Comparison of ENCODE assay signal across 14 cellular contexts in the genomic region with DNA sequence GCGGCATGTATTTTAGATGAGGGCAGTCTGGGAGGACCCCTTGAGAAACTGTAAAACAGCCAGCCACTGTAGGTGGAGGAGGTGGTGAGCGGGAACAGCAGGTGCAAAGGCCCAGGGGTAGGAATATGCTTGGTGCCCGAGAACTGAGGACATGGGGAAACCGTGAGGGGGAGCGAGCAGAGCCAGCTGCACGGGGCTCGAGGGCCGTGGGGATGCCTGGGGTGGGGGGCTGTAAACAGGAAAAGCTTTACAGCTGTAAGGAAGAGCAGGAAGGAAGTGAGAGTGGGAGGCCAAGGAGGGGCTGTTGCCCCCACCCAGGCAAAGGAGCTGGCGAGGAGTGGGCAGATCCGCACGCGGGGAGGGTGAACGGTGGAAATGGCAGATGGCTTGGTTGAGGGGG. TPM values are rescaled to one million over a fixed set of nuclear protein-coding genes. Genes with fewer than 3 reads are reported as not detected.
DNase-seq lines count a peak whose midpoint lies in the region; ATAC-seq and TF ChIP-seq lines count a peak whose summit lies in the region.
"Had no signal": no experiment of that assay in that cellular context is flagged by ENCODE, and none has a peak within 500 bp of the region (broad histone marks: within the 10 kb centered on the region; RNA-seq: fewer than 3 reads in every experiment).

No MANE protein-coding gene starts in this region.

- BruUV-seq in A673 (replicated peaks; lab: Mats Ljungman, UMichigan) = no TSS peak

- ATAC-seq in natural killer cell treated with Interleukin-12 subunit alpha and Interleukin-12 subunit beta and Interleukin-15 and Interleukin-18, amount 100 ng/mL, for 72 hours = no peak
- ATAC-seq in GM19324 (IDR thresholded peaks at IDR 0.05; ENCODE audit: low FRiP score, unreplicated experiment) = no peak
- ATAC-seq in GM21515 (IDR thresholded peaks at IDR 0.05; ENCODE audit: unreplicated experiment) = no peak

- H3K9me3 ChIP-seq in A673 (ENCODE audit: low read depth, low read length, poor library complexity, severe bottlenecking) (no peaks in the 10 kb centered on the region), KOPT-K1 (ENCODE audit: insufficient read depth, low read length, poor library complexity, severe bottlenecking) (no peaks in the 10 kb centered on the region), ovary (no peaks in the 10 kb centered on the region)
- H3K9me3 ChIP-seq: left lung had no signal

- H3K27me3 Mint-ChIP-seq in endothelial cell (ENCODE audit: unreplicated experiment) = peaks cover 24% of the 10 kb centered on the region
- H3K27me3 Mint-ChIP-seq in natural killer cell treated with Interleukin-12 subunit alpha and Interleukin-12 subunit beta and Interleukin-15 and Interleukin-18, amount 100 ng/mL, for 72 hours = no peaks in the 10 kb centered on the region

- peak; percentile 36 for DNase-seq in A673 (ENCODE audit: low spot score)
- DNase-seq in endothelial cell (ENCODE audit: low spot score) = no peak
- DNase-seq in ovary = no peak
- no peak for DNase-seq in natural killer cell treated with Interleukin-12 subunit alpha and Interleukin-12 subunit beta and Interleukin-15 and Interleukin-18, amount 100 ng/mL, for 72 hours (ENCODE audit: low spot score)
- DNase-seq in inferior parietal cortex (ENCODE audit: extremely low spot score) = no peak
- DNase-seq: activated CD8-positive, alpha-beta memory T cell treated with anti-CD3 and anti-CD28 coated beads, Interleukin-2, amount 50 U/mL, for 4 hours; effector CD4-positive, alpha-beta T cell; NCI-H524 treated with DMSO at 0.1 percent for 48 hours; RPMI8226; stimulated activated CD8-positive, alpha-beta memory T cell treated with anti-CD3 and anti-CD28 coated beads, Interleukin-4, amount 100 ng/mL, for 48 hours had no signal

- peak overlapping the region; percentile 61 for H3K27ac Mint-ChIP-seq in endothelial cell (ENCODE audit: unreplicated experiment)
- H3K27ac Mint-ChIP-seq in natural killer cell treated with Interleukin-12 subunit alpha and Interleukin-12 subunit beta and Interleukin-15 and Interleukin-18, amount 100 ng/mL, for 72 hours = peak overlapping the region in 1 of 2 donors; percentile 32

- no peak overlapping the region for H3K4me3 ChIP-seq in A673 (ENCODE audit: low read depth, low read length, poor library complexity, severe bottlenecking)
- H3K4me3 ChIP-seq in ovary = no peak overlapping the region
- H3K4me3 ChIP-seq: left lung had no signal

- intact Hi-C loops in A673 (cut with micrococcal nuclease; ENCODE audit: unreplicated experiment) (no loop called here), ovary (cut with DNase I) (no loop called here)

- WGBS in ovary, 3 donors = 75 to 85% (median 83%) methylated on average over 13 of the region's 13 CpGs

- H3K27ac ChIP-seq in A673 (ENCODE audit: low read depth, low read length, poor library complexity, severe bottlenecking) (no peak overlapping the region), KOPT-K1 (ENCODE audit: low read depth, low read length, poor library complexity, severe bottlenecking) (peak overlapping the region; percentile 58), ovary (peak overlapping the region; percentile 7 to 85)

- H3K4me1 Mint-ChIP-seq in endothelial cell (ENCODE audit: unreplicated experiment) = peaks cover 71% of the 10 kb centered on the region
- H3K4me1 Mint-ChIP-seq in natural killer cell treated with Interleukin-12 subunit alpha and Interleukin-12 subunit beta and Interleukin-15 and Interleukin-18, amount 100 ng/mL, for 72 hours (ENCODE audit: low read depth in 2 of 2) = peaks cover 34 to 47% of the 10 kb centered on the region in 2 donors

- H3K27me3 ChIP-seq in A673 (replicated peaks; ENCODE audit: insufficient read depth, low read depth, low read length, poor library complexity) (no peaks in the 10 kb centered on the region), ovary (no peaks in the 10 kb centered on the region)
- H3K27me3 ChIP-seq: left lung had no signal

- H3K36me3 ChIP-seq in A673 (ENCODE audit: insufficient read depth, low read length, poor library complexity, severe bottlenecking) (no peaks in the 10 kb centered on the region), KOPT-K1 (ENCODE audit: insufficient read depth, low read length) (no peaks in the 10 kb centered on the region), ovary (no peaks in the 10 kb centered on the region)
- H3K36me3 ChIP-seq: left lung had no signal

- no peaks in the 10 kb centered on the region for H3K9me3 Mint-ChIP-seq in endothelial cell (ENCODE audit: unreplicated experiment)
- no peaks in the 10 kb centered on the region for H3K9me3 Mint-ChIP-seq in natural killer cell treated with Interleukin-12 subunit alpha and Interleukin-12 subunit beta and Interleukin-15 and Interleukin-18, amount 100 ng/mL, for 72 hours

- no peak for TF ChIP-seq POLR2A in ovary (IDR thresholded peaks at IDR 0.05)

- CTCF ChIA-PET in A673 (lab: Charles Lee) = no interaction called here

- peaks cover 31% of the 10 kb centered on the region for H3K4me1 ChIP-seq in A673 (ENCODE audit: insufficient read depth, low read length, poor library complexity, severe bottlenecking)
- peaks cover 65% of the 10 kb centered on the region for H3K4me1 ChIP-seq in ovary (ENCODE audit: insufficient read depth)

- POLR2A ChIA-PET in A673 (lab: Charles Lee; ENCODE audit: low non-redundant PET) = no interaction called here

- TF ChIP-seq CTCF in A673 (conservative IDR thresholded peaks at IDR 0.05; ENCODE audit: low read depth, low read length) (no peak), endothelial cell (IDR thresholded peaks at IDR 0.05; ENCODE audit: unreplicated experiment) (no peak), ovary (IDR thresholded peaks at IDR 0.05) (no peak)

- H3K36me3 Mint-ChIP-seq in endothelial cell (ENCODE audit: low read depth, unreplicated experiment) = no peaks in the 10 kb centered on the region
- H3K36me3 Mint-ChIP-seq in natural killer cell treated with Interleukin-12 subunit alpha and Interleukin-12 subunit beta and Interleukin-15 and Interleukin-18, amount 100 ng/mL, for 72 hours = no peaks in the 10 kb centered on the region

- peak overlapping the region; percentile 51 for H3K4me3 Mint-ChIP-seq in endothelial cell (ENCODE audit: unreplicated experiment)
- no peak overlapping the region for H3K4me3 Mint-ChIP-seq in natural killer cell treated with Interleukin-12 subunit alpha and Interleukin-12 subunit beta and Interleukin-15 and Interleukin-18, amount 100 ng/mL, for 72 hours

- no peak for TF ChIP-seq EP300 in ovary (IDR thresholded peaks at IDR 0.05)

RNA-seq across cellular contexts. Expression of gene ZMIZ1, which starts 34.3 kb away (rescaled TPM):
- 35.8 and 42.1 TPM in 2 replicates for total RNA-seq in A673 (2021)
- 102 TPM for total RNA-seq in endothelial cell (ENCODE audit: unreplicated experiment)
- total RNA-seq in ovary = 100 to 1,000 TPM in 2 of 7 donors, 10 to 100 TPM in 5; 30.3 to 117 (median 86.3) TPM
- polyA plus RNA-seq in ovary = 10 to 100 TPM; 36.5 to 40.3 TPM
- total RNA-seq in natural killer cell treated with Interleukin-12 subunit alpha and Interleukin-12 subunit beta and Interleukin-15 and Interleukin-18, amount 100 ng/mL, for 72 hours = 10 to 100 TPM; 49.7 to 54.4 TPM
